23 cellular contexts compared by ENCODE assay signal in the genomic region with DNA sequence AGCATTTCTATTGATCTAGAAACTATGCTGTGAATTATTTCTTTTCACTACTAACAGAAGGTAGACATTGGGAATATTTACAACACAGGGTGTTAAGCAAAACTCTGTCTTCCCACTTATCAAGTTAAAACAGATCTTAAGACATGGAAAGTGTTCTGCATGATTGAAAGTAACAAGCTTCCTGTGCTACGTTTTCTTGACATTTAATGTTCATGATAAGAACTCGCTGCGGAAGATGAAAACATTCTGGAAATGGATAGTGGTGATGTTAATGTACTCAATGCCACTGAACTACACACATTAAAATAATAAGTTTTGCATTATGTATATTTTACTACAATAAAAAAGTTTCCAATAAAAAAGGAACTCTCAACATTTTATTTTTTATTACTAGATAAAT.
"Had no signal": no experiment of that assay in that cellular context is flagged by ENCODE, and none has a peak within 500 bp of the region (broad histone marks: within the 10 kb centered on the region; RNA-seq: fewer than 3 reads in every experiment).

No MANE protein-coding gene starts in this region.

- H3K4me1 Mint-ChIP-seq: activated CD4-positive, alpha-beta T cell treated with anti-CD3 and anti-CD28 coated beads, Interleukin-2, amount 10 ng/mL, durations not matched to agents 24 days and 14 days; activated naive CD4-positive, alpha-beta T cell treated with anti-CD3 and anti-CD28 coated beads, Interleukin-2, amount 10 ng/mL, durations not matched to agents 7 days and 5 days; activated naive CD8-positive, alpha-beta T cell treated with anti-CD3 and anti-CD28 coated beads, Interleukin-2, amount 50 U/mL, for 24 hours had no signal

- H3K9me3 Mint-ChIP-seq: activated CD4-positive, alpha-beta T cell treated with anti-CD3 and anti-CD28 coated beads, Interleukin-2, amount 10 ng/mL, durations not matched to agents 24 days and 14 days; activated naive CD4-positive, alpha-beta T cell treated with anti-CD3 and anti-CD28 coated beads, Interleukin-2, amount 10 ng/mL, durations not matched to agents 7 days and 5 days; activated naive CD8-positive, alpha-beta T cell treated with anti-CD3 and anti-CD28 coated beads, Interleukin-2, amount 50 U/mL, for 24 hours; activated T-cell treated with anti-CD3 and anti-CD28 coated beads, Interleukin-2, amount 50 U/mL, for 24 hours; activated T-helper 2 cell treated with anti-CD3 and anti-CD28 coated beads, Interferon-gamma antibody, Interleukin-2, Interleukin-4, amounts not matched to agents 10 μg/mL and 5 μg/mL and 100 μg/mL, durations not matched to agents 14 hours and 24 hours and 36 hours; brain; mesothelial cell of epicardium; nephron progenitor cell had no signal

- DNase-seq: activated CD4-positive, alpha-beta T cell treated with anti-CD3 and anti-CD28 coated beads, Interleukin-2, amount 10 ng/mL, durations not matched to agents 24 days and 14 days; activated CD8-positive, alpha-beta T cell treated with anti-CD3 and anti-CD28 coated beads, Interleukin-2, amount 10 ng/mL, durations not matched to agents 7 days and 5 days; activated naive CD4-positive, alpha-beta T cell treated with anti-CD3 and anti-CD28 coated beads, Interleukin-2, amount 10 ng/mL, durations not matched to agents 7 days and 5 days; activated naive CD8-positive, alpha-beta T cell treated with anti-CD3 and anti-CD28 coated beads, Interleukin-2, amount 50 U/mL, for 24 hours; activated T-cell treated with anti-CD3 and anti-CD28 coated beads, Interleukin-2, amount 50 U/mL, for 24 hours; anterior cingulate cortex; caudate nucleus; effector memory CD8-positive, alpha-beta T cell; foreskin keratinocyte; hypothalamus; left lung; nephron progenitor cell; occipital lobe; posterior cingulate gyrus; stimulated activated CD4-positive, alpha-beta T cell treated with anti-CD3 and anti-CD28 coated beads, Interleukin-1b, Interleukin-23, amount 100 ng/mL, for 48 hours; stimulated activated CD8-positive, alpha-beta memory T cell treated with anti-CD3 and anti-CD28 coated beads, Interleukin-4, amount 100 ng/mL, for 48 hours; stimulated activated naive CD4-positive, alpha-beta T cell had no signal

- FAIRE-seq: keratinocyte, TTC549 had no signal

- H3K36me3 ChIP-seq: left lung had no signal

- H3K4me3 Mint-ChIP-seq: activated CD4-positive, alpha-beta T cell treated with anti-CD3 and anti-CD28 coated beads, Interleukin-2, amount 10 ng/mL, durations not matched to agents 24 days and 14 days; activated CD8-positive, alpha-beta T cell treated with anti-CD3 and anti-CD28 coated beads, Interleukin-2, amount 10 ng/mL, durations not matched to agents 7 days and 5 days; activated naive CD4-positive, alpha-beta T cell treated with anti-CD3 and anti-CD28 coated beads, Interleukin-2, amount 10 ng/mL, durations not matched to agents 7 days and 5 days; activated naive CD8-positive, alpha-beta T cell treated with anti-CD3 and anti-CD28 coated beads, Interleukin-2, amount 50 U/mL, for 24 hours; activated T-cell treated with anti-CD3 and anti-CD28 coated beads, Interleukin-2, amount 50 U/mL, for 24 hours; brain; effector memory CD8-positive, alpha-beta T cell; mesothelial cell of epicardium; nephron progenitor cell had no signal

- H3K27me3 Mint-ChIP-seq: activated CD4-positive, alpha-beta T cell treated with anti-CD3 and anti-CD28 coated beads, Interleukin-2, amount 10 ng/mL, durations not matched to agents 24 days and 14 days; activated naive CD4-positive, alpha-beta T cell treated with anti-CD3 and anti-CD28 coated beads, Interleukin-2, amount 10 ng/mL, durations not matched to agents 7 days and 5 days; activated naive CD8-positive, alpha-beta T cell treated with anti-CD3 and anti-CD28 coated beads, Interleukin-2, amount 50 U/mL, for 24 hours; activated T-cell treated with anti-CD3 and anti-CD28 coated beads, Interleukin-2, amount 50 U/mL, for 24 hours; brain; effector memory CD8-positive, alpha-beta T cell had no signal

- H3K27me3 ChIP-seq: foreskin keratinocyte, left lung had no signal

- H3K9me3 ChIP-seq: left lung had no signal

- H3K27ac ChIP-seq: epithelial cell of prostate, foreskin keratinocyte, left lung had no signal

- H3K36me3 Mint-ChIP-seq: activated naive CD4-positive, alpha-beta T cell treated with anti-CD3 and anti-CD28 coated beads, Interleukin-2, amount 10 ng/mL, durations not matched to agents 7 days and 5 days; brain; mesothelial cell of epicardium had no signal

- ATAC-seq: activated CD8-positive, alpha-beta T cell treated with anti-CD3 and anti-CD28 coated beads, Interleukin-2, amount 10 ng/mL, durations not matched to agents 7 days and 5 days; activated naive CD8-positive, alpha-beta T cell treated with anti-CD3 and anti-CD28 coated beads, Interleukin-2, amount 50 U/mL, for 24 hours; effector memory CD8-positive, alpha-beta T cell; foreskin keratinocyte; left lung had no signal

- H3K4me3 ChIP-seq: left lung had no signal

- H3K4me1 ChIP-seq: foreskin keratinocyte, left lung had no signal

- H3K27ac Mint-ChIP-seq: activated CD4-positive, alpha-beta T cell treated with anti-CD3 and anti-CD28 coated beads, Interleukin-2, amount 10 ng/mL, durations not matched to agents 24 days and 14 days; activated CD8-positive, alpha-beta T cell treated with anti-CD3 and anti-CD28 coated beads, Interleukin-2, amount 10 ng/mL, durations not matched to agents 7 days and 5 days; activated naive CD4-positive, alpha-beta T cell treated with anti-CD3 and anti-CD28 coated beads, Interleukin-2, amount 10 ng/mL, durations not matched to agents 7 days and 5 days; activated naive CD8-positive, alpha-beta T cell treated with anti-CD3 and anti-CD28 coated beads, Interleukin-2, amount 50 U/mL, for 24 hours; activated T-cell treated with anti-CD3 and anti-CD28 coated beads, Interleukin-2, amount 50 U/mL, for 24 hours; activated T-helper 2 cell treated with anti-CD3 and anti-CD28 coated beads, Interferon-gamma antibody, Interleukin-2, Interleukin-4, amounts not matched to agents 10 μg/mL and 5 μg/mL and 100 μg/mL, durations not matched to agents 14 hours and 24 hours and 36 hours; brain; effector memory CD8-positive, alpha-beta T cell; mesothelial cell of epicardium; nephron progenitor cell had no signal
